In genomic region chr18:32346667-32347066, GRCh38 we compare ENCODE assay signal across 12 cellular contexts.
DNase-seq lines count a peak whose midpoint lies in the region; ATAC-seq and TF ChIP-seq lines count a peak whose summit lies in the region.
"Had no signal": no experiment of that assay in that cellular context is flagged by ENCODE, and none has a peak within 500 bp of the region (broad histone marks: within the 10 kb centered on the region; RNA-seq: fewer than 3 reads in every experiment).

No MANE protein-coding gene starts in this region.

- no peak for ATAC-seq in HG03469 (IDR thresholded peaks at IDR 0.05; ENCODE audit: unreplicated experiment)

- DNase-seq in SK-N-MC (ENCODE audit: low read depth, low spot score) (no peak), fibroblast of pulmonary artery (ENCODE audit: low read depth) (peak; percentile 37), midbrain (lab: John Stamatoyannopoulos, UW) (peak; percentile 48), GM19238 (ENCODE audit: insufficient read length, low spot score) (no peak), COR-L47 (lab: John Stamatoyannopoulos, UW) (no peak), GM20000 (ENCODE audit: low spot score) (no peak)
- DNase-seq: activated CD4-positive, alpha-beta T cell treated with anti-CD3 and anti-CD28 coated beads for 4 hours; NCI-H1417 treated with DMSO at 0.1 percent for 48 hours; NK-92 treated with Interleukin-12 subunit alpha and Interleukin-12 subunit beta, amount 100 ng/mL, for 24 hours; right lobe of liver had no signal

- H3K4me3 ChIP-seq in SK-N-MC, result no peak overlapping the region
- H3K4me3 ChIP-seq in fibroblast of pulmonary artery (replicated peaks; ENCODE audit: low read depth, low read length), result no peak overlapping the region
- H3K4me3 ChIP-seq: right lobe of liver had no signal

- TF ChIP-seq CTCF in fibroblast of pulmonary artery (IDR thresholded peaks at IDR 0.05; ENCODE audit: low read length, missing control alignments) (no peak), GM20000 (IDR thresholded peaks at IDR 0.05; ENCODE audit: extremely low read depth, missing control alignments) (no peak)

- no peaks in the 10 kb centered on the region for H3K36me3 ChIP-seq in SK-N-MC (ENCODE audit: insufficient read depth, low read length)
- H3K36me3 ChIP-seq: right lobe of liver had no signal

- H3K9ac ChIP-seq in SK-N-MC (ENCODE audit: insufficient read length), result no peak overlapping the region

- H3K27ac ChIP-seq in SK-N-MC (peak overlapping the region; percentile 14; the same call in 1 of the 2 replicates), temporal lobe (ENCODE audit: low read depth, low read length) (peak overlapping the region; percentile 1)
- H3K27ac ChIP-seq: right lobe of liver had no signal

- no peaks in the 10 kb centered on the region for H3K9me3 ChIP-seq in SK-N-MC (ENCODE audit: low read depth, low read length)
- H3K9me3 ChIP-seq: right lobe of liver had no signal

Comparison
In these comparisons a context has a peak if more than half of its experiments do, and no peak if none do; other contexts are left out.
1. DNase-seq: peak in fibroblast of pulmonary artery (single experiment) and midbrain (single experiment); none in SK-N-MC (single experiment), GM19238 (single experiment), COR-L47 (single experiment) and GM20000 (single experiment).